ENCODE assay signal across 8 cellular contexts in genomic region chr19:1747285-1748114, GRCh38. TPM values are rescaled to one million over a fixed set of nuclear protein-coding genes. Genes with fewer than 3 reads are reported as not detected.
DNase-seq lines count a peak whose midpoint lies in the region; ATAC-seq, FAIRE-seq and TF ChIP-seq lines count a peak whose summit lies in the region.

No MANE protein-coding gene starts in this region.

- peaks cover 21% of the 10 kb centered on the region for H3K4me1 ChIP-seq in OCI-LY3 (ENCODE audit: low read length)
- H3K4me1 ChIP-seq in astrocyte (ENCODE audit: insufficient read depth, low read length): peaks cover 14% of the 10 kb centered on the region
- H3K4me1 ChIP-seq in mucosa of stomach (ENCODE audit: control insufficient read depth, insufficient read depth, low read length): peaks cover 52% of the 10 kb centered on the region

- peak overlapping the region; percentile 53 for H3K4me3 ChIP-seq in OCI-LY3 (ENCODE audit: low read length)
- no peak overlapping the region for H3K4me3 ChIP-seq in astrocyte (ENCODE audit: insufficient read depth, low read depth, low read length)
- H3K4me3 ChIP-seq in mucosa of stomach (ENCODE audit: low read length): peak overlapping the region; percentile 46

- H3K27me3 Mint-ChIP-seq in astrocyte (ENCODE audit: low read depth, unreplicated experiment): peaks cover 31% of the 10 kb centered on the region

- no peak overlapping the region for H3K27ac ChIP-seq in OCI-LY3 (ENCODE audit: low read length)
- no peak overlapping the region for H3K27ac ChIP-seq in astrocyte (ENCODE audit: low read depth, low read length)

- H2AFZ ChIP-seq in OCI-LY3 (ENCODE audit: low read depth, low read length): no peak overlapping the region; the same call in 1 of the 2 replicates
- no peak overlapping the region for H2AFZ ChIP-seq in astrocyte (ENCODE audit: low read depth, low read length)

- ATAC-seq in GM18858 (IDR thresholded peaks at IDR 0.05; ENCODE audit: unreplicated experiment): no peak
- ATAC-seq in GM18502 (IDR thresholded peaks at IDR 0.05; ENCODE audit: poor library complexity, unreplicated experiment): no peak

- DNase-seq in Daoy (ENCODE audit: low read depth): peak; percentile 99
- DNase-seq in astrocyte (ENCODE audit: low read depth): peak; percentile 86
- DNase-seq in NCI-H446 treated with DMSO at 0.1 percent for 48 hours (lab: John Stamatoyannopoulos, UW): no peak
- DNase-seq in GDM1 (lab: John Stamatoyannopoulos, UW): no peak

- H3K36me3 Mint-ChIP-seq in astrocyte (ENCODE audit: low read depth, unreplicated experiment): no peaks in the 10 kb centered on the region

- TF ChIP-seq CTCF in OCI-LY3 (IDR thresholded peaks at IDR 0.05; ENCODE audit: low read depth, low read length) (no peak), astrocyte (IDR thresholded peaks at IDR 0.05; ENCODE audit: insufficient read depth, low read depth, low read length) (no peak)

- H3K9ac ChIP-seq in OCI-LY3 (ENCODE audit: low read length) (peak overlapping the region; percentile 28; the same call in 1 of the 2 replicates), astrocyte (ENCODE audit: low read length) (no peak overlapping the region), mucosa of stomach (ENCODE audit: low read length) (peak overlapping the region; percentile 89)

- no peaks in the 10 kb centered on the region for H4K20me1 ChIP-seq in OCI-LY3 (ENCODE audit: insufficient read depth, low read length)
- H4K20me1 ChIP-seq in astrocyte (ENCODE audit: insufficient read depth, low read length): no peaks in the 10 kb centered on the region

- peak overlapping the region; percentile 58 for H3K27ac Mint-ChIP-seq in astrocyte (ENCODE audit: unreplicated experiment)

- H3K9me3 ChIP-seq in OCI-LY3 (ENCODE audit: insufficient read depth, low read length) (no peaks in the 10 kb centered on the region), astrocyte (ENCODE audit: insufficient read depth, low read depth, low read length) (no peaks in the 10 kb centered on the region), mucosa of stomach (ENCODE audit: control insufficient read depth, low read length) (no peaks in the 10 kb centered on the region)

- peaks cover 2% of the 10 kb centered on the region for H3K9me3 Mint-ChIP-seq in astrocyte (ENCODE audit: unreplicated experiment)

- peak overlapping the region; percentile 64 for H3K4me3 Mint-ChIP-seq in astrocyte (ENCODE audit: unreplicated experiment)

- H3K79me2 ChIP-seq in OCI-LY3 (ENCODE audit: low read length) (no peaks in the 10 kb centered on the region), astrocyte (ENCODE audit: insufficient read depth, low read length) (no peaks in the 10 kb centered on the region)

- H3K27me3 ChIP-seq in OCI-LY3 (ENCODE audit: low read depth, low read length): peaks cover 10% of the 10 kb centered on the region; the same call in 1 of the 2 replicates
- peaks cover 37% of the 10 kb centered on the region for H3K27me3 ChIP-seq in astrocyte (ENCODE audit: insufficient read depth, low read length)
- peaks cover 48% of the 10 kb centered on the region for H3K27me3 ChIP-seq in mucosa of stomach (ENCODE audit: control insufficient read depth, insufficient read depth, low read length)

- no peak for FAIRE-seq in astrocyte (lab: Jason Lieb, UNC)

- peak overlapping the region; percentile 63 for H3K4me2 ChIP-seq in OCI-LY3 (ENCODE audit: low read length)
- peak overlapping the region; percentile 69 for H3K4me2 ChIP-seq in astrocyte (ENCODE audit: low read length)

- H3K36me3 ChIP-seq in OCI-LY3 (replicated peaks; ENCODE audit: low read depth, low read length) (no peaks in the 10 kb centered on the region), astrocyte (ENCODE audit: insufficient read depth, low read length) (no peaks in the 10 kb centered on the region), mucosa of stomach (ENCODE audit: control insufficient read depth, insufficient read depth, low read length) (no peaks in the 10 kb centered on the region)

- H3K4me1 Mint-ChIP-seq in astrocyte (ENCODE audit: low read depth, unreplicated experiment): no peaks in the 10 kb centered on the region

RNA-seq across cellular contexts. Expression of gene ONECUT3, which starts 5.8 kb away (rescaled TPM):
- total RNA-seq in Daoy (2014; rRNA removed; shearing (Covaris generic)): not detected in 2 replicates
- not detected in 2 replicates for total RNA-seq in astrocyte

Comparison
In these comparisons a context has a peak if more than half of its experiments do, and no peak if none do; other contexts are left out.
1. DNase-seq: peak in Daoy (single experiment) and astrocyte (single experiment); none in NCI-H446 treated with DMSO at 0.1 percent for 48 hours (single experiment) and GDM1 (single experiment).